ENCODE assay signal across 1 cellular context in genomic region chr12:57185403-57185802, GRCh38.
TF ChIP-seq lines count a peak whose summit lies in the region.

No MANE protein-coding gene starts in this region.

TF ChIP-seq in HEK293, 187 proteins besides CTCF, POLR2A, EP300 and RAD21 (continued from another document):
- no peak for TF ChIP-seq ZNF513 (tag by site-specific recombination; IDR thresholded peaks at IDR 0.05)
- no peak for TF ChIP-seq ZNF169 (tag by site-specific recombination; IDR thresholded peaks at IDR 0.05)
- TF ChIP-seq ZNF221 (tag by site-specific recombination; IDR thresholded peaks at IDR 0.05; ENCODE audit: borderline replicate concordance) = no peak
- no peak for TF ChIP-seq ZNF548 (tag by site-specific recombination; IDR thresholded peaks at IDR 0.05)
